17 cellular contexts compared by ENCODE assay signal in genomic region chr19:1425102-1425842, GRCh38. TPM values are rescaled to one million over a fixed set of nuclear protein-coding genes. Genes with fewer than 3 reads are reported as not detected.
DNase-seq lines count a peak whose midpoint lies in the region; TF ChIP-seq lines count a peak whose summit lies in the region.
"Had no signal": no experiment of that assay in that cellular context is flagged by ENCODE, and none has a peak within 500 bp of the region (broad histone marks: within the 10 kb centered on the region; RNA-seq: fewer than 3 reads in every experiment).

No MANE protein-coding gene starts in this region.

- no peak overlapping the region for H3K27ac ChIP-seq in Karpas-422 (ENCODE audit: low read length)
- no peak overlapping the region for H3K27ac ChIP-seq in spleen

- H3K4me1 ChIP-seq in Karpas-422 (ENCODE audit: low read length) = no peaks in the 10 kb centered on the region
- peaks cover 0 to 36% (median 9%) of the 10 kb centered on the region in 6 donors for H3K4me1 ChIP-seq in spleen

- TF ChIP-seq CTCF in astrocyte of the spinal cord (IDR thresholded peaks at IDR 0.05; ENCODE audit: low read depth, low read length) = no peak
- TF ChIP-seq CTCF in nephron progenitor cell (IDR thresholded peaks at IDR 0.05) = no peak
- TF ChIP-seq CTCF in Calu3 (IDR thresholded peaks at IDR 0.05; ENCODE audit: unreplicated experiment) = no peak
- TF ChIP-seq CTCF in spleen (IDR thresholded peaks at IDR 0.05 in 8 of 11, conservative IDR thresholded peaks at IDR 0.05 in 3 of 11) = no peak

- H3K9me3 Mint-ChIP-seq in nephron progenitor cell (no peaks in the 10 kb centered on the region), Calu3 (ENCODE audit: low read depth, unreplicated experiment) (no peaks in the 10 kb centered on the region)
- H3K9me3 Mint-ChIP-seq: activated B cell treated with CpG ODN at 0.5 μM for 24 hours; activated naive CD8-positive, alpha-beta T cell treated with anti-CD3 and anti-CD28 coated beads for 36 hours; natural killer cell treated with Interleukin-12 subunit alpha and Interleukin-12 subunit beta and Interleukin-15 and Interleukin-18, amount 100 ng/mL, for 72 hours had no signal

- in situ Hi-C loops in astrocyte of the spinal cord (cut with HindIII; ENCODE audit: low sequenced_read_pairs) = no loop called here

- H3K79me2 ChIP-seq in Karpas-422 (ENCODE audit: low read length) = peaks cover 9% of the 10 kb centered on the region

- no peak overlapping the region for H3K9ac ChIP-seq in Karpas-422 (ENCODE audit: low read length)
- H3K9ac ChIP-seq: SK-N-SH had no signal

- H3K4me1 Mint-ChIP-seq in nephron progenitor cell = peaks cover 69% of the 10 kb centered on the region
- no peaks in the 10 kb centered on the region for H3K4me1 Mint-ChIP-seq in Calu3 (ENCODE audit: low read depth, unreplicated experiment)

- H2AFZ ChIP-seq in Karpas-422 (ENCODE audit: low read length) = no peak overlapping the region

- H3K27me3 Mint-ChIP-seq in nephron progenitor cell (ENCODE audit: low read depth, poor library complexity) (no peaks in the 10 kb centered on the region), Calu3 (ENCODE audit: unreplicated experiment) (no peaks in the 10 kb centered on the region)
- H3K27me3 Mint-ChIP-seq: activated B cell treated with CpG ODN at 0.5 μM for 24 hours; activated naive CD8-positive, alpha-beta T cell treated with anti-CD3 and anti-CD28 coated beads for 36 hours; natural killer cell treated with Interleukin-12 subunit alpha and Interleukin-12 subunit beta and Interleukin-15 and Interleukin-18, amount 100 ng/mL, for 72 hours had no signal

- intact Hi-C loops in Calu3 (cut with micrococcal nuclease; ENCODE audit: unreplicated experiment) (no loop called here), spleen (cut with DNase I; ENCODE audit: low total_unique reads) (no loop called here)

- DNase-seq in Karpas-422 = peak; percentile 40
- peak; percentile 33 for DNase-seq in astrocyte of the spinal cord (ENCODE audit: low read depth, low spot score)
- DNase-seq in nephron progenitor cell = no peak
- no peak for DNase-seq in SK-N-DZ (ENCODE audit: low spot score)
- DNase-seq in Calu3 = no peak
- DNase-seq in spleen = no peak
- DNase-seq: activated B cell treated with CpG ODN at 0.5 μM for 24 hours; activated CD8-positive, alpha-beta memory T cell treated with anti-CD3 and anti-CD28 coated beads, Interleukin-2, amount 50 U/mL, for 48 hours; activated naive CD8-positive, alpha-beta T cell treated with anti-CD3 and anti-CD28 coated beads for 36 hours; C1 segment of cervical spinal cord; left ventricle myocardium superior; NCI-H1092; right lobe of liver; SK-N-SH; stimulated activated CD4-positive, alpha-beta T cell treated with anti-CD3 and anti-CD28 coated beads, Interleukin-4, amount 100 ng/mL, for 24 hours; stimulated activated naive CD8-positive, alpha-beta T cell treated with anti-CD3 and anti-CD28 coated beads, Interleukin-15, Interleukin-2, amounts not matched to agents 100 U/mL and 50 U/mL, for 24 hours had no signal

- H3K36me3 Mint-ChIP-seq in nephron progenitor cell (ENCODE audit: low read depth) = peaks cover 26% of the 10 kb centered on the region
- peaks cover 42% of the 10 kb centered on the region for H3K36me3 Mint-ChIP-seq in Calu3 (ENCODE audit: insufficient read depth, unreplicated experiment)

- BruUV-seq in Calu3 (replicated peaks; lab: Mats Ljungman, UMichigan) = no TSS peak

- peaks cover 44% of the 10 kb centered on the region; the same call in 1 of the 2 replicates for H4K20me1 ChIP-seq in Karpas-422 (ENCODE audit: insufficient read depth, low read depth, low read length)

- H3K36me3 ChIP-seq in Karpas-422 (ENCODE audit: insufficient read depth, low read length) (peaks cover 33% of the 10 kb centered on the region; the same call in 1 of the 2 replicates), spleen (peaks cover 3 to 100% (median 90%) of the 10 kb centered on the region in 6 donors)

- CTCF ChIA-PET in Calu3 (lab: Charles Lee) = no interaction called here

- peak overlapping the region; percentile 92 for H3K27ac Mint-ChIP-seq in nephron progenitor cell
- no peak overlapping the region for H3K27ac Mint-ChIP-seq in Calu3 (ENCODE audit: unreplicated experiment)
- H3K27ac Mint-ChIP-seq: activated B cell treated with CpG ODN at 0.5 μM for 24 hours; activated naive CD8-positive, alpha-beta T cell treated with anti-CD3 and anti-CD28 coated beads for 36 hours; natural killer cell treated with Interleukin-12 subunit alpha and Interleukin-12 subunit beta and Interleukin-15 and Interleukin-18, amount 100 ng/mL, for 72 hours had no signal

- peak overlapping the region; percentile 71 for H3K4me3 Mint-ChIP-seq in nephron progenitor cell
- H3K4me3 Mint-ChIP-seq in Calu3 (ENCODE audit: low read depth, unreplicated experiment) = no peak overlapping the region
- H3K4me3 Mint-ChIP-seq: activated B cell treated with CpG ODN at 0.5 μM for 24 hours; activated naive CD8-positive, alpha-beta T cell treated with anti-CD3 and anti-CD28 coated beads for 36 hours; natural killer cell treated with Interleukin-12 subunit alpha and Interleukin-12 subunit beta and Interleukin-15 and Interleukin-18, amount 100 ng/mL, for 72 hours had no signal

- no peaks in the 10 kb centered on the region for H3K9me3 ChIP-seq in Karpas-422 (ENCODE audit: low read length)
- H3K9me3 ChIP-seq in spleen = no peaks in the 10 kb centered on the region
- H3K9me3 ChIP-seq: right lobe of liver, SK-N-SH had no signal

- no peaks in the 10 kb centered on the region for H3K27me3 ChIP-seq in Karpas-422 (ENCODE audit: low read length)
- no peaks in the 10 kb centered on the region for H3K27me3 ChIP-seq in spleen (replicated peaks in 1 of 7)
- H3K27me3 ChIP-seq: right lobe of liver had no signal

- H3K9me2 ChIP-seq in Karpas-422 (replicated peaks; ENCODE audit: insufficient read depth, low read length) = no peaks in the 10 kb centered on the region
- H3K9me2 ChIP-seq: SK-N-SH had no signal

- H3K4me2 ChIP-seq in Karpas-422 (ENCODE audit: low read depth, low read length, poor library complexity, severe bottlenecking) = no peak overlapping the region
- H3K4me2 ChIP-seq: SK-N-SH had no signal

- 90 to 95% (median 92%) methylated on average over 28 to 33 of the region's 33 CpGs for WGBS in spleen, 5 donors

- no peak for TF ChIP-seq POLR2A in spleen (IDR thresholded peaks at IDR 0.05)

- H3K4me3 ChIP-seq in Karpas-422 (ENCODE audit: low read length) (no peak overlapping the region), astrocyte of the spinal cord (ENCODE audit: low read depth, low read length) (no peak overlapping the region), spleen (no peak overlapping the region)

RNA-seq across cellular contexts. Expression of gene RPS15, which starts 12.9 kb away (rescaled TPM):
- 2,088 and 3,414 TPM in 2 replicates for total RNA-seq in Karpas-422 (2014; rRNA removed; shearing (Covaris generic); ENCODE audit: low replicate concordance)
- polyA plus RNA-seq in SK-N-DZ (2014; cell fraction: cytosol; rRNA removed) = 4,048 and 6,099 TPM in 2 replicates
- polyA plus RNA-seq in SK-N-DZ (2014; cell fraction: nucleus; rRNA removed) = 3,447 and 8,602 TPM in 2 replicates
- total RNA-seq in Calu3 (2022) (628 and 642 TPM in 2 replicates), spleen (1,000 to 10,000 TPM in 6 of 7 donors, 100 to 1,000 TPM in 1; 932 to 4,344 (median 1,309) TPM)
- polyA plus RNA-seq in spleen = 1,000 to 10,000 TPM; 4,275 to 5,849 (median 5,793) TPM

RNA-seq across cellular contexts. Expression of gene DAZAP1, which starts 17.9 kb away (rescaled TPM):
- 110 and 244 TPM in 2 replicates for total RNA-seq in Karpas-422 (2014; rRNA removed; shearing (Covaris generic); ENCODE audit: low replicate concordance)
- 169 and 201 TPM in 2 replicates for polyA plus RNA-seq in SK-N-DZ (2014; cell fraction: cytosol; rRNA removed)
- 133 and 197 TPM in 2 replicates for polyA plus RNA-seq in SK-N-DZ (2014; cell fraction: nucleus; rRNA removed)
- total RNA-seq in Calu3 (2022) = 148 and 151 TPM in 2 replicates
- 100 to 1,000 TPM in 3 of 7 donors, 10 to 100 TPM in 4; 43.8 to 137 (median 94.6) TPM for total RNA-seq in spleen
- 100 to 1,000 TPM in 2 of 3 donors, 10 to 100 TPM in 1; 80.0 to 133 (median 106) TPM for polyA plus RNA-seq in spleen

RNA-seq across cellular contexts. Expression of gene GAMT, which starts 23.9 kb away (rescaled TPM):
- 63.7 and 144 TPM in 2 replicates for total RNA-seq in Karpas-422 (2014; rRNA removed; shearing (Covaris generic); ENCODE audit: low replicate concordance)
- 103 and 115 TPM in 2 replicates for polyA plus RNA-seq in SK-N-DZ (2014; cell fraction: cytosol; rRNA removed)
- polyA plus RNA-seq in SK-N-DZ (2014; cell fraction: nucleus; rRNA removed) = 76.5 and 79.9 TPM in 2 replicates
- total RNA-seq in Calu3 (2022) (14.3 and 19.4 TPM in 2 replicates), spleen (10 to 100 TPM in 4 of 7 donors, 1 to 10 TPM in 3; 7.1 to 14.5 (median 11.2) TPM)
- polyA plus RNA-seq in spleen = 10 to 100 TPM; 15.2 to 20.4 (median 18.2) TPM

RNA-seq across cellular contexts. Expression of gene APC2, which starts 24.6 kb away (rescaled TPM):
- 1.1 and 2.8 TPM in 2 replicates for total RNA-seq in Karpas-422 (2014; rRNA removed; shearing (Covaris generic); ENCODE audit: low replicate concordance)
- polyA plus RNA-seq in SK-N-DZ (2014; cell fraction: cytosol; rRNA removed) = 17.3 and 18.1 TPM in 2 replicates
- polyA plus RNA-seq in SK-N-DZ (2014; cell fraction: nucleus; rRNA removed) = 27.4 and 32.2 TPM in 2 replicates
- 0.12 and 0.44 TPM in 2 replicates for total RNA-seq in Calu3 (2022)
- under 1 TPM; 0.07 to 0.56 (median 0.20) TPM for total RNA-seq in spleen
- polyA plus RNA-seq in spleen = under 1 TPM; 0.02 to 0.29 (median 0.02) TPM

RNA-seq across cellular contexts. Expression of gene NDUFS7, which starts 41.6 kb away (rescaled TPM):
- total RNA-seq in Karpas-422 (2014; rRNA removed; shearing (Covaris generic); ENCODE audit: low replicate concordance) = 98.1 and 129 TPM in 2 replicates
- polyA plus RNA-seq in SK-N-DZ (2014; cell fraction: cytosol; rRNA removed) = 265 and 282 TPM in 2 replicates
- 151 and 255 TPM in 2 replicates for polyA plus RNA-seq in SK-N-DZ (2014; cell fraction: nucleus; rRNA removed)
- total RNA-seq in Calu3 (2022) = 60.3 and 67.9 TPM in 2 replicates
- total RNA-seq in spleen = 100 to 1,000 TPM in 1 of 7 donors, 10 to 100 TPM in 6; 64.0 to 133 (median 85.2) TPM
- 100 to 1,000 TPM in 1 of 3 donors, 10 to 100 TPM in 2; 75.5 to 106 (median 78.0) TPM for polyA plus RNA-seq in spleen

Comparison
In these comparisons a context has a peak if more than half of its experiments do, and no peak if none do; other contexts are left out.
1. DNase-seq: peak in Karpas-422 (single experiment) and astrocyte of the spinal cord (single experiment); none in nephron progenitor cell (single experiment), SK-N-DZ (single experiment), Calu3 (single experiment) and spleen (single experiment).